Comparison of ENCODE assay signal across 30 cellular contexts in the genomic region with DNA sequence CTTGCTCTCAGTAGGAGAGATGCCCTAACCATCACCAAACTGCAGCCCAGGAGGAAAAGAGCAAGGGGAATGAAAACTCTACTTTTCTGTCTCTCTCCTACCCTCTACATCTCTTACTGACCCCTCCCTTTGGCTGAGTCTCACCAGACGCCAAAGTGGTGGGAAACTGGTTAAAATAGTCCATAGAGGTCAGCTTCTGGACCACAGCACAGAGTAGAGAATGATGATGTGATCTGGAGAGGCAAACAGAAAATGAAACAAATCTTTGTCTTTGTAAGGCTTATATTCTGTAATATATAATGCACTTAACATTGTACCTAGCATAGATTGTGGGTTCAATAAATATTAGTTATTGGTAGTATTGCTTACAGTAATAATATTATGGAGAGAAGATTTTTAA.
"Had no signal": no experiment of that assay in that cellular context is flagged by ENCODE, and none has a peak within 500 bp of the region (broad histone marks: within the 10 kb centered on the region; RNA-seq: fewer than 3 reads in every experiment).

No MANE protein-coding gene starts in this region.

- H2AFZ ChIP-seq: PC-9 had no signal

- H3K27ac ChIP-seq: PC-9, RWPE1, SJSA1 had no signal

- H3K9me3 ChIP-seq: MG63, SJSA1 had no signal

- DNase-seq: Kasumi-1, MG63, NCI-H1048, NCI-H1092 treated with DMSO at 0.1 percent for 48 hours, NCI-H1105 treated with DMSO at 0.1 percent for 48 hours, NCI-H1417, NCI-H1436, NCI-H187, NCI-H1930, NCI-H2029 treated with DMSO at 0.1 percent for 48 hours, NCI-H2081 treated with DMSO at 0.1 percent for 48 hours, NCI-H2107, NCI-H2171, NCI-H226, NCI-H446 treated with DMSO at 0.1 percent for 48 hours, NCI-H510A, NCI-H524, NCI-H526, NCI-H69, NCI-H748 treated with DMSO at 0.1 percent for 48 hours, NCI-H82, PC-9, Right ventricle myocardium superior, SHP77 treated with DMSO at 0.1 percent for 48 hours, SK-N-SH, T-cell had no signal

- H3K9ac ChIP-seq: SK-N-SH had no signal

- H3K4me1 ChIP-seq: SJSA1 had no signal

- H3K36me3 ChIP-seq: MG63, SJSA1 had no signal

- H3K27me3 ChIP-seq: MG63, SJSA1 had no signal

- H3K4me3 ChIP-seq: MG63, PC-9, SJSA1 had no signal

- FAIRE-seq: RCC 7860 had no signal

- H3K4me2 ChIP-seq: PC-9, SK-N-SH had no signal

- ATAC-seq: Panc1, T-cell had no signal
